9 cellular contexts compared by ENCODE assay signal in genomic region chr14:63867926-63868921, GRCh38. TPM values are rescaled to one million over a fixed set of nuclear protein-coding genes. Genes with fewer than 3 reads are reported as not detected.
DNase-seq lines count a peak whose midpoint lies in the region; ATAC-seq and TF ChIP-seq lines count a peak whose summit lies in the region.
"Had no signal": no experiment of that assay in that cellular context is flagged by ENCODE, and none has a peak within 500 bp of the region (broad histone marks: within the 10 kb centered on the region; RNA-seq: fewer than 3 reads in every experiment).

No MANE protein-coding gene starts in this region.

- peak overlapping the region in 3 of 5 experiments; percentile 31 to 71 (median 51) for H3K27ac Mint-ChIP-seq in brain

- intact Hi-C loops in psoas muscle (cut with DNase I) (no loop called here), A673 (cut with micrococcal nuclease; ENCODE audit: unreplicated experiment) (no loop called here)

- H3K9ac ChIP-seq in Loucy (ENCODE audit: low read depth, low read length, poor library complexity, severe bottlenecking), result no peak overlapping the region

- no peaks in the 10 kb centered on the region for H3F3A ChIP-seq in Loucy (ENCODE audit: low read depth)

- H3K27me3 ChIP-seq in Loucy (ENCODE audit: insufficient read depth, low read length, poor library complexity, severe bottlenecking) (no peaks in the 10 kb centered on the region), psoas muscle (ENCODE audit: insufficient read depth in 3 of 3, low read length in 2 of 3) (no peaks in the 10 kb centered on the region), A673 (replicated peaks; ENCODE audit: insufficient read depth, low read depth, low read length, poor library complexity) (no peaks in the 10 kb centered on the region)

- 69 to 91% (median 79%) methylated on average over 6 of the region's 6 CpGs for WGBS in psoas muscle, 3 donors

- no peak overlapping the region for H3K4me3 Mint-ChIP-seq in brain

- no peaks in the 10 kb centered on the region for H3K9me3 ChIP-seq in Loucy (ENCODE audit: insufficient read depth, low read depth, low read length)
- no peaks in the 10 kb centered on the region for H3K9me3 ChIP-seq in psoas muscle
- H3K9me3 ChIP-seq in A673 (ENCODE audit: low read depth, low read length, poor library complexity, severe bottlenecking), result no peaks in the 10 kb centered on the region

- DNase-seq in DMS53 (lab: John Stamatoyannopoulos, UW) (peak; percentile 15), DMS53 treated with DMSO at 0.1 percent for 48 hours (lab: John Stamatoyannopoulos, UW; ENCODE audit: unreplicated experiment) (no peak), psoas muscle (no peak), A673 (ENCODE audit: low spot score) (no peak), HK-2 (ENCODE audit: unreplicated experiment) (no peak), islet precursor cell (no peak)

- BruUV-seq in A673 (replicated peaks; lab: Mats Ljungman, UMichigan), result no TSS peak

- peaks cover 18% of the 10 kb centered on the region for H3K4me1 Mint-ChIP-seq in brain

- H3K4me3 ChIP-seq in Loucy (ENCODE audit: low read length, poor library complexity, severe bottlenecking) (peak overlapping the region; percentile 45), psoas muscle (no peak overlapping the region), A673 (ENCODE audit: low read depth, low read length, poor library complexity, severe bottlenecking) (no peak overlapping the region)

- H2AFZ ChIP-seq in Loucy (ENCODE audit: low read length), result peak overlapping the region; percentile 7; the same call in 1 of the 2 replicates

- peaks cover 25% of the 10 kb centered on the region for H3K4me1 ChIP-seq in Loucy (ENCODE audit: insufficient read depth, low read length, poor library complexity, severe bottlenecking)
- H3K4me1 ChIP-seq in psoas muscle, result peaks cover 12% of the 10 kb centered on the region
- peaks cover 8% of the 10 kb centered on the region for H3K4me1 ChIP-seq in A673 (ENCODE audit: insufficient read depth, low read length, poor library complexity, severe bottlenecking)

- H3K27ac ChIP-seq in psoas muscle (peak overlapping the region; percentile 53), A673 (ENCODE audit: low read depth, low read length, poor library complexity, severe bottlenecking) (no peak overlapping the region)
- H3K27ac ChIP-seq: 22Rv1 had no signal

- peaks cover 44% of the 10 kb centered on the region for H3K79me2 ChIP-seq in Loucy (ENCODE audit: insufficient read depth, low read length)

- no peaks in the 10 kb centered on the region for H3K9me2 ChIP-seq in Loucy (replicated peaks; ENCODE audit: low read depth, low read length)

- CTCF ChIA-PET in A673 (lab: Charles Lee), result interaction anchor here (0.7 kb wide), 1 partner anchor 490 kb away, joined by 3 read pairs; no protein-coding TSS in a partner anchor

- no peaks in the 10 kb centered on the region for H4K20me1 ChIP-seq in Loucy (ENCODE audit: insufficient read depth, low read length, poor library complexity, severe bottlenecking)

- H3K4me2 ChIP-seq in Loucy (ENCODE audit: low read depth, low read length, poor library complexity, severe bottlenecking), result peak overlapping the region; percentile 55

- TF ChIP-seq CTCF in Loucy (conservative IDR thresholded peaks at IDR 0.05; ENCODE audit: low read length) (no peak), brain (conservative IDR thresholded peaks at IDR 0.05) (no peak), psoas muscle (IDR thresholded peaks at IDR 0.05) (no peak), A673 (conservative IDR thresholded peaks at IDR 0.05; ENCODE audit: low read depth, low read length) (no peak)

- H3K36me3 Mint-ChIP-seq in brain, result peaks cover 8% of the 10 kb centered on the region

- no peaks in the 10 kb centered on the region for H3K27me3 Mint-ChIP-seq in brain

- peaks cover 0 to 5% (median 0%) of the 10 kb centered on the region in 5 experiments for H3K9me3 Mint-ChIP-seq in brain

- POLR2A ChIA-PET in A673 (lab: Charles Lee; ENCODE audit: low non-redundant PET), result interaction anchor here (0.6 kb wide), 1 partner anchor 40 kb away, joined by 3 read pairs; no protein-coding TSS in a partner anchor

- ATAC-seq in psoas muscle, result no peak

- H3K36me3 ChIP-seq in Loucy (ENCODE audit: insufficient read depth, low read length) (no peaks in the 10 kb centered on the region), psoas muscle (ENCODE audit: insufficient read depth in 1 of 2, low read depth in 1 of 2) (no peaks in the 10 kb centered on the region), A673 (ENCODE audit: insufficient read depth, low read length, poor library complexity, severe bottlenecking) (no peaks in the 10 kb centered on the region)

RNA-seq across cellular contexts. Expression of gene SYNE2, which starts 15.4 kb away (rescaled TPM):
- polyA plus RNA-seq in brain (ENCODE audit: insufficient read depth, low read depth, low replicate concordance), result 61.2 TPM
- total RNA-seq in psoas muscle, result 100 to 1,000 TPM in 3 of 4 donors, 10 to 100 TPM in 1; 78.3 to 239 (median 152) TPM
- 100 to 1,000 TPM in 2 of 3 donors, 10 to 100 TPM in 1; 23.0 to 188 (median 101) TPM for polyA plus RNA-seq in psoas muscle
- total RNA-seq in A673 (2021), result 68.2 and 79.9 TPM in 2 replicates
